ENCODE assay signal across 22 cellular contexts in the genomic region with DNA sequence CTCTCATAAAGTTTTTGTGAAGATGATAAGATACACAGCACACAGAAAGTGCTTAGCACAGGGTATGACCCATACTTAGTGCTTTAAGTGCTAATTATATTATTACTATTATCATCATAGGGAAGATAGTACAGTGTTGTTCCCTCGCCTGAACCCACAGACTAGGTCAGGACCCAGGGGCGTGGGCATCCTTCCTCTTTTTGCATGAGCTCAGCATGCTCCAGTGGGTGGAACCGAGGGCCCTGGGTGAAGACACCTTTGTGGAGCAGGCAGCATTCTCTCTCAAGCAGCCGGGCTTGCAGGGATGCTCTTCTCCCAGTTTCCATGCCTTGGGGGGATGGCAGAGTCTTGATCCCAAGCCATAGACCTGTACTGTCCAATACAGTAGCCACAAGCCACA. TPM values are rescaled to one million over a fixed set of nuclear protein-coding genes. Genes with fewer than 3 reads are reported as not detected.
A peak's percentile ranks its signal among the peaks of the same experiment; 100 is the strongest.
DNase-seq lines count a peak whose midpoint lies in the region; ATAC-seq, FAIRE-seq and TF ChIP-seq lines count a peak whose summit lies in the region.
"Had no signal": no experiment of that assay in that cellular context is flagged by ENCODE, and none has a peak within 500 bp of the region (broad histone marks: within the 10 kb centered on the region; RNA-seq: fewer than 3 reads in every experiment).

No MANE protein-coding gene starts in this region.

- no peaks in the 10 kb centered on the region for H3K9me3 ChIP-seq in right lobe of liver
- peaks cover 13% of the 10 kb centered on the region for H3K9me3 ChIP-seq in HepG2 (ENCODE audit: low read length)
- H3K9me3 ChIP-seq in lung (ENCODE audit: control insufficient read depth in 2 of 2, insufficient read depth in 1 of 2, low read length in 1 of 2), result peaks cover 0 to 2% of the 10 kb centered on the region in 2 donors
- H3K9me3 ChIP-seq in aorta (ENCODE audit: control insufficient read depth, low read length), result peaks cover 1% of the 10 kb centered on the region
- H3K9me3 ChIP-seq: body of pancreas had no signal

- TF ChIP-seq EP300 in HepG2 (IDR thresholded peaks at IDR 0.05; ENCODE audit: low read depth in 2 of 2, low read length in 2 of 2), result no peak
- no peak for TF ChIP-seq EP300 in HepG2 (CRISPR knock-in tag; IDR thresholded peaks at IDR 0.05; ENCODE audit: borderline replicate concordance)

- TF ChIP-seq CTCF in right lobe of liver (IDR thresholded peaks at IDR 0.05) (no peak), HepG2 (CRISPR knock-in tag; IDR thresholded peaks at IDR 0.05) (no peak), activated B cell treated with CpG ODN at 0.5 μM for 24 hours (IDR thresholded peaks at IDR 0.05) (no peak), lung (IDR thresholded peaks at IDR 0.05; ENCODE audit: control extremely low read depth, extremely low read depth) (no peak), lower leg skin (IDR thresholded peaks at IDR 0.05) (no peak)

- H3K4me1 Mint-ChIP-seq in activated B cell treated with CpG ODN at 0.5 μM for 24 hours, result peaks cover 18% of the 10 kb centered on the region

- ATAC-seq in right lobe of liver, result peak in 3 of 4 donors; percentile 22 to 49 (median 44)
- ATAC-seq in HepG2, result no peak
- ATAC-seq in activated B cell treated with CpG ODN at 0.5 μM for 24 hours (ENCODE audit: low read depth), result peak; percentile 83
- ATAC-seq in lung (ENCODE audit: insufficient read depth, low FRiP score), result no peak
- peak; percentile 59 for ATAC-seq in aorta (ENCODE audit: low FRiP score)
- no peak for ATAC-seq in HG03025 (IDR thresholded peaks at IDR 0.05; ENCODE audit: low FRiP score, unreplicated experiment)
- no peak for ATAC-seq in HG03342 (IDR thresholded peaks at IDR 0.05; ENCODE audit: unreplicated experiment)
- ATAC-seq: body of pancreas; left lobe of liver; SK-N-SH treated with all-trans-retinoic acid at 6 μM for 48 hours; stimulated activated effector memory CD8-positive, alpha-beta T cell treated with anti-CD3 and anti-CD28 coated beads, Interleukin-12 subunit alpha, Interleukin-12 subunit beta, amount 100 ng/mL, for 72 hours had no signal

- H3K27me3 Mint-ChIP-seq in activated B cell treated with CpG ODN at 0.5 μM for 24 hours, result no peaks in the 10 kb centered on the region
- H3K27me3 Mint-ChIP-seq: CD8-positive, alpha-beta memory T cell had no signal

- H3K27ac ChIP-seq in right lobe of liver, result no peak overlapping the region
- H3K27ac ChIP-seq in HepG2 (ENCODE audit: extremely low read length, insufficient read depth, low read length), result no peak overlapping the region
- H3K27ac ChIP-seq in lung (ENCODE audit: low read depth in 1 of 2, low read length in 1 of 2), result no peak overlapping the region
- H3K27ac ChIP-seq in aorta (ENCODE audit: low read depth in 1 of 2, low read length in 2 of 2), result no peak overlapping the region
- H3K27ac ChIP-seq: body of pancreas had no signal

- no peak for TF ChIP-seq POLR2A in right lobe of liver (IDR thresholded peaks at IDR 0.05)
- TF ChIP-seq POLR2A in HepG2 (IDR thresholded peaks at IDR 0.05; ENCODE audit: insufficient read depth in 1 of 2, low read depth in 2 of 2, low read length in 2 of 2), result no peak
- TF ChIP-seq POLR2A in lower leg skin (IDR thresholded peaks at IDR 0.05), result no peak

- CTCF ChIA-PET in HepG2 (lab: Yijun Ruan, JAX; ENCODE audit: low intra/inter-chr PET ratio, low total read pairs) (no interaction called here), activated B cell treated with CpG ODN at 0.5 μM for 24 hours (lab: Charles Lee) (no interaction called here)

- no CpG with 5 or more reads among the region's 4 CpGs for WGBS in right lobe of liver (ENCODE audit: insufficient coverage, low coverage, low lambda C conversion rate, missing lambda C conversion rate)
- 60% methylated on average over 3 of the region's 4 CpGs for WGBS in HepG2 (ENCODE audit: low lambda C conversion rate)
- WGBS in lung, 2 donors, result 38 to 71% methylated on average over 4 of the region's 4 CpGs
- 82 to 84% methylated on average over 4 of the region's 4 CpGs for WGBS in aorta, 2 donors
- 77 to 81% methylated on average over 4 of the region's 4 CpGs for WGBS in lower leg skin, 2 donors

- H3K4me2 ChIP-seq in HepG2 (ENCODE audit: low read depth, low read length), result no peak overlapping the region

- no peak overlapping the region for H3K9ac ChIP-seq in HepG2 (ENCODE audit: insufficient read depth, low read depth, low read length)

- H4K20me1 ChIP-seq in HepG2 (ENCODE audit: insufficient read depth, low read length), result no peaks in the 10 kb centered on the region

- DNase-seq in right lobe of liver (peak in 2 of 3 donors; percentile 30 to 69), HepG2 (ENCODE audit: low spot score) (no peak), activated B cell treated with CpG ODN at 0.5 μM for 24 hours (peak; percentile 23), lung (ENCODE audit: low spot score) (peak; percentile 45), aorta (no peak), lower leg skin (ENCODE audit: low spot score in 2 of 2) (no peak)
- DNase-seq: activated CD4-positive, alpha-beta T cell treated with anti-CD3 and anti-CD28 coated beads, Interleukin-2, amount 50 U/mL, for 1 hour; activated effector memory CD4-positive, alpha-beta T cell treated with Interleukin-2 at 50 U/mL for 16 hours; CD8-positive, alpha-beta memory T cell; GF-D8; MM.1S; NCI-H187; occipital lobe had no signal

- H3K36me3 ChIP-seq in right lobe of liver (no peaks in the 10 kb centered on the region), HepG2 (replicated peaks in 1 of 2; ENCODE audit: control insufficient read depth in 1 of 2, insufficient read depth in 2 of 2, low read length in 2 of 2) (no peaks in the 10 kb centered on the region), lung (ENCODE audit: control insufficient read depth in 2 of 2, insufficient read depth in 2 of 2, low read length in 2 of 2) (no peaks in the 10 kb centered on the region), aorta (ENCODE audit: control insufficient read depth in 1 of 2, insufficient read depth in 2 of 2, low read length in 1 of 2) (no peaks in the 10 kb centered on the region)

- intact Hi-C loops in right lobe of liver (cut with DNase I) (no loop called here), HepG2 (cut with micrococcal nuclease; ENCODE audit: unreplicated experiment) (no loop called here), activated B cell treated with CpG ODN at 0.5 μM for 24 hours (cut with micrococcal nuclease) (no loop called here), aorta (cut with DNase I) (no loop called here), lower leg skin (cut with DNase I; ENCODE audit: low total_unique reads) (no loop called here)

- no peak for FAIRE-seq in HepG2 (lab: Jason Lieb, UNC)
- FAIRE-seq: colon, GM19239, RCC 7860 had no signal

- H3K9me3 Mint-ChIP-seq in activated B cell treated with CpG ODN at 0.5 μM for 24 hours, result peaks cover 3% of the 10 kb centered on the region

- POLR2A ChIA-PET in HepG2 (lab: Yijun Ruan, JAX), result no interaction called here
- POLR2A ChIA-PET in activated B cell treated with CpG ODN at 0.5 μM for 24 hours (lab: Charles Lee), result interaction anchor here (0.6 kb wide), 1 partner anchor 825 kb away, joined by 4 read pairs; no protein-coding TSS in a partner anchor

- H3K4me3 ChIP-seq in right lobe of liver, result no peak overlapping the region
- H3K4me3 ChIP-seq in HepG2 (replicated peaks in 1 of 3; ENCODE audit: insufficient read depth in 1 of 3, low read depth in 2 of 3, low read length in 3 of 3), result no peak overlapping the region
- no peak overlapping the region for H3K4me3 ChIP-seq in lung
- no peak overlapping the region for H3K4me3 ChIP-seq in aorta (ENCODE audit: low read length in 2 of 2)
- H3K4me3 ChIP-seq in lower leg skin (ENCODE audit: low read depth, poor library complexity, severe bottlenecking), result no peak overlapping the region
- H3K4me3 ChIP-seq: body of pancreas had no signal

- H3K36me3 Mint-ChIP-seq in activated B cell treated with CpG ODN at 0.5 μM for 24 hours (ENCODE audit: low read depth), result peaks cover 13% of the 10 kb centered on the region

- no peak overlapping the region for H3K27ac Mint-ChIP-seq in activated B cell treated with CpG ODN at 0.5 μM for 24 hours

- no peaks in the 10 kb centered on the region for H3K79me2 ChIP-seq in HepG2 (ENCODE audit: insufficient read depth, low read length)

- TF ChIP-seq RAD21 in HepG2 (CRISPR knock-in tag; IDR thresholded peaks at IDR 0.05), result no peak

- H3K27me3 ChIP-seq in right lobe of liver (no peaks in the 10 kb centered on the region), HepG2 (ENCODE audit: control insufficient read depth in 1 of 2, insufficient read depth in 2 of 2, low read length in 2 of 2) (no peaks in the 10 kb centered on the region; a peak in 1 of 5 replicates), lung (ENCODE audit: control insufficient read depth, insufficient read depth) (no peaks in the 10 kb centered on the region), aorta (ENCODE audit: control insufficient read depth in 1 of 2, insufficient read depth in 2 of 2, low read length in 1 of 2) (no peaks in the 10 kb centered on the region)
- H3K27me3 ChIP-seq: body of pancreas had no signal

- no peak overlapping the region for H2AFZ ChIP-seq in HepG2 (ENCODE audit: low read length)

- no TSS peak for BruUV-seq in HepG2 (replicated peaks; lab: Mats Ljungman, UMichigan)

- in situ Hi-C loops in HepG2 (cut with HindIII; ENCODE audit: extremely low pct_ligation_motif_present, low pct_unique_long_range_greater_than_20kb), result no loop called here

- H3K4me3 Mint-ChIP-seq in activated B cell treated with CpG ODN at 0.5 μM for 24 hours, result no peak overlapping the region
- H3K4me3 Mint-ChIP-seq: CD8-positive, alpha-beta memory T cell; stimulated activated effector memory CD8-positive, alpha-beta T cell treated with anti-CD3 and anti-CD28 coated beads, Interleukin-12 subunit alpha, Interleukin-12 subunit beta, amount 100 ng/mL, for 72 hours had no signal

- H3K4me1 ChIP-seq in right lobe of liver, result no peaks in the 10 kb centered on the region
- peaks cover 21% of the 10 kb centered on the region for H3K4me1 ChIP-seq in HepG2 (ENCODE audit: insufficient read depth, low read length)
- H3K4me1 ChIP-seq in lung (ENCODE audit: control insufficient read depth in 2 of 2, insufficient read depth in 2 of 2, low read length in 2 of 2), result no peaks in the 10 kb centered on the region
- H3K4me1 ChIP-seq in aorta (ENCODE audit: control insufficient read depth in 1 of 2, insufficient read depth in 2 of 2, low read length in 2 of 2), result no peaks in the 10 kb centered on the region
- H3K4me1 ChIP-seq: body of pancreas had no signal

RNA-seq across cellular contexts. Expression of a gene that starts 34.8 kb away (rescaled TPM):
- total RNA-seq in right lobe of liver (1 to 10 TPM in 3 of 6 experiments, under 1 TPM in 3; 0.43 to 1.5 (median 0.91) TPM), HepG2 (2016; rRNA removed; fragmentation: Illumina TruSeq; extraction: Trizol) (0.20 TPM in 1 of 2 replicates, not detected in the other), activated B cell treated with CpG ODN at 0.5 μM for 24 hours (22.7 and 25.8 TPM in 2 replicates), lung (10 to 100 TPM in 1 of 2 donors, 1 to 10 TPM in 1; 6.8 to 10.2 TPM), aorta (1 to 10 TPM; 3.5 to 5.0 TPM), lower leg skin (10 to 100 TPM in 1 of 4 donors, 1 to 10 TPM in 3; 1.4 to 14.4 (median 6.6) TPM)
- not detected in 2 replicates for total RNA-seq in HepG2 (2016; cell fraction: cytosol; rRNA removed; fragmentation: Illumina TruSeq; extraction: Trizol; ENCODE audit: low read depth)
- 0.09 and 0.12 TPM in 2 replicates for total RNA-seq in HepG2 (2016; cell fraction: insoluble cytoplasmic fraction; rRNA removed; fragmentation: Illumina TruSeq; extraction: Trizol)
- total RNA-seq in HepG2 (2016; cell fraction: membrane; rRNA removed; fragmentation: Illumina TruSeq; extraction: Trizol), result not detected in 2 replicates
- 0.40 and 0.47 TPM in 2 replicates for total RNA-seq in HepG2 (2016; cell fraction: nucleus; rRNA removed; fragmentation: Illumina TruSeq; extraction: Trizol)
- polyA plus RNA-seq in HepG2 (2011; rRNA removed) (0.09 and 0.16 TPM in 2 replicates), lung (1 to 10 TPM; 1.4 to 4.1 TPM), aorta (1 to 10 TPM in 1 of 2 donors, under 1 TPM in 1; 0.49 to 6.9 TPM)
- 0.03 and 0.04 TPM in 2 replicates for polyA plus RNA-seq in HepG2 (2011; cell fraction: cytosol; rRNA removed)
- 0.17 and 0.29 TPM in 2 replicates for polyA plus RNA-seq in HepG2 (2011; cell fraction: nucleus; rRNA removed)
- polyA plus RNA-seq in HepG2 (2012), result 0.19 and 0.21 TPM in 2 replicates
- not detected in 2 replicates for polyA plus RNA-seq in HepG2 (2016; cell fraction: cytosol; fragmentation: Illumina TruSeq; extraction: Trizol; ENCODE audit: low read depth)
- polyA plus RNA-seq in HepG2 (2016; cell fraction: insoluble cytoplasmic fraction; fragmentation: Illumina TruSeq; extraction: Trizol; ENCODE audit: low read depth), result not detected in 2 replicates
- polyA plus RNA-seq in HepG2 (2016; cell fraction: membrane; fragmentation: Illumina TruSeq; extraction: Trizol; ENCODE audit: low read depth), result not detected in 2 replicates
- polyA plus RNA-seq in HepG2 (2016; cell fraction: nucleus; fragmentation: Illumina TruSeq; extraction: Trizol; ENCODE audit: insufficient read depth, low read depth), result 0.55 TPM in 1 of 2 replicates, not detected in the other
- 0.10 TPM in 1 of 2 replicates, not detected in the other for polyA minus RNA-seq in HepG2 (2011; rRNA and poly(A)+ RNA removed; ENCODE audit: low replicate concordance)
- not detected in 2 replicates for polyA minus RNA-seq in HepG2 (2011; cell fraction: cytosol; rRNA and poly(A)+ RNA removed)
- polyA minus RNA-seq in HepG2 (2011; cell fraction: nucleus; rRNA and poly(A)+ RNA removed), result 0.64 and 0.75 TPM in 2 replicates

Comparison
In these comparisons a context has a peak if more than half of its experiments do, and no peak if none do; other contexts are left out.
1. ATAC-seq: peak in right lobe of liver (3 of 4), activated B cell treated with CpG ODN at 0.5 μM for 24 hours (single experiment) and aorta (single experiment); none in HepG2 (single experiment), lung (single experiment), HG03025 (single experiment) and HG03342 (single experiment).
2. DNase-seq: peak in right lobe of liver (2 of 3), activated B cell treated with CpG ODN at 0.5 μM for 24 hours (single experiment) and lung (single experiment); none in HepG2 (single experiment), aorta (0 of 2) and lower leg skin (0 of 2).